ENCODE assay signal across 1 cellular context in the genomic region with DNA sequence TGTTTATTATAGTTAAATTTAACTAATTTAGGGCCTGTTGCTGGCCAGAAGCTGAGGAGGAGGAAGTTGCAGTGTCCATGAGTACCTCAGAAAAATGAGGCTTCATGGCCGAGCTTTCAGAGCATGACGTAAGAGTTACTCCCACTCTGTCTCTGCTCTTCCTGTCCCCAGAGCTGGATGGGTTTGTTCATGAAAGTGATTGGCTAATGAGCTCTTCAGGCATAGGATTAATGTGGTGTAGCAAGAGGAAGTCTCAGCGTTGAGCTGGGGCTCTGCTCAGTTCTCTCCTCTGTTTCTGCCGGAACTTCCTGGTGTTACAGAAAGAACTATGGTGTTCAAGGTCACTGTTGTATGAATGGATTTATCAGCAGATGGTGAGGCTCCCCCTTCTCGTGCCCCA.
TF ChIP-seq lines count a peak whose summit lies in the region.

No MANE protein-coding gene starts in this region.

TF ChIP-seq in K562, 482 proteins besides CTCF, POLR2A, EP300 and RAD21 (continued from another document):
- no peak for TF ChIP-seq PBX2 (CRISPR knock-in tag; IDR thresholded peaks at IDR 0.05; ENCODE audit: low read depth)
- peak; percentile 53 for TF ChIP-seq PBX2 (tag; conservative IDR thresholded peaks at IDR 0.05; ENCODE audit: low read depth)
- TF ChIP-seq BRF1 (IDR thresholded peaks at IDR 0.05; ENCODE audit: borderline replicate concordance, extremely low read depth, insufficient read length), result no peak
- peak; percentile 28; the same call in 1 of the 2 replicates for TF ChIP-seq SPI1 (IDR thresholded peaks at IDR 0.05; ENCODE audit: borderline replicate concordance, low read depth, low read length)
- TF ChIP-seq CREB1 (IDR thresholded peaks at IDR 0.05), result peak; percentile 44; the same call in 1 of the 2 replicates
- TF ChIP-seq CREB1 (CRISPR knock-in tag; IDR thresholded peaks at IDR 0.05), result no peak
- TF ChIP-seq RFX1 (IDR thresholded peaks at IDR 0.05), result no peak
